ENCODE assay signal across 24 cellular contexts in the genomic region with DNA sequence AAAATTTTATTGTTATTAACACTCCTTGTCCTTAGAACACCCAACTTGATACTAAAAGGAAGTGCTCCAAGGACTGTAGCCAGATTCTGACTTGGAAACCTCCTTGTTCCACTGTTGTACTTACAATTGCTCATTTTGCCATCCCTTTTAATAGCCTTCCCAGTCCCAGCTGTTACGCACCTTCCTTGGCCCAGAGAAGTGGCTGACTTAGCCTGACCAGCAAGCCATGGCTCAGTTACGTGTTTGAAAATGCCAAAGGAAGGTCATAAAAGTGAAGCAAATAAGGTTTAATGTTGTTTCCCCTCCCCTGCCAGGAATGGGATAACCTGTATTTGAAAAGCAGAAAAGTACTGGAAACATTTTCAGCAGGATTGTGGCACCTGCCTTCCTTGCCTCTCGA. TPM values are rescaled to one million over a fixed set of nuclear protein-coding genes. Genes with fewer than 3 reads are reported as not detected.
"Had no signal": no experiment of that assay in that cellular context is flagged by ENCODE, and none has a peak within 500 bp of the region (broad histone marks: within the 10 kb centered on the region; RNA-seq: fewer than 3 reads in every experiment).

No MANE protein-coding gene starts in this region.

- H3K27ac ChIP-seq: hepatocyte, skin epidermis, stomach, suprapubic skin, transverse colon, uterus had no signal

- DNase-seq: activated CD4-positive, alpha-beta T cell treated with anti-CD3 and anti-CD28 coated beads, Interleukin-2, amount 50 U/mL, for 4 hours; activated CD8-positive, alpha-beta memory T cell treated with anti-CD3 and anti-CD28 coated beads, Interleukin-2, amount 50 U/mL, for 48 hours; activated naive CD4-positive, alpha-beta T cell treated with Interleukin-2 at 50 U/mL for 16 hours; activated naive CD8-positive, alpha-beta T cell treated with anti-CD3 and anti-CD28 coated beads, Interleukin-2, amount 10 ng/mL, durations not matched to agents 7 days and 5 days; activated T-cell treated with anti-CD3 and anti-CD28 coated beads, Interleukin-2, amount 50 U/mL, for 4 hours; amniotic stem cell; effector CD4-positive, alpha-beta T cell; left ventricle myocardium superior; mammary epithelial cell; posterior cingulate gyrus; retina; stimulated activated CD4-positive, alpha-beta T cell treated with anti-CD3 and anti-CD28 coated beads, Interleukin-2, amount 100 ng/mL, for 24 hours; stomach; transverse colon; uterus had no signal

- H3K4me3 ChIP-seq: hepatocyte, skin epidermis, stomach, suprapubic skin, transverse colon, uterus had no signal

- H3K36me3 ChIP-seq: stomach, suprapubic skin, transverse colon, uterus had no signal

- H3K79me2 ChIP-seq: hepatocyte had no signal

- H3K4me1 ChIP-seq: stomach, transverse colon, uterus had no signal

- H2AFZ ChIP-seq: hepatocyte had no signal

- H3K27me3 ChIP-seq: hepatocyte, suprapubic skin, uterus had no signal

- H3K9me3 ChIP-seq: stomach, suprapubic skin, transverse colon, uterus had no signal

- ATAC-seq: activated T-cell treated with anti-CD3 and anti-CD28 coated beads, Interleukin-2, amount 50 U/mL, for 4 hours; left ventricle myocardium superior; SK-N-SH treated with all-trans-retinoic acid at 6 μM for 48 hours; stimulated activated effector memory CD8-positive, alpha-beta T cell treated with anti-CD3 and anti-CD28 coated beads, Interleukin-12 subunit alpha, Interleukin-12 subunit beta, amount 100 ng/mL, for 72 hours had no signal

- H3K4me2 ChIP-seq: hepatocyte had no signal

RNA-seq across cellular contexts. Expression of a gene that starts 3.7 kb away (rescaled TPM):
- total RNA-seq: activated CD8-positive, alpha-beta memory T cell treated with anti-CD3 and anti-CD28 coated beads for 36 hours; activated naive CD8-positive, alpha-beta T cell treated with anti-CD3 and anti-CD28 coated beads, Interleukin-2, amount 10 ng/mL, durations not matched to agents 7 days and 5 days; activated T-cell treated with anti-CD3 and anti-CD28 coated beads, Interleukin-2, amount 50 U/mL, for 4 hours; activated T-helper 2 cell treated with anti-CD3 and anti-CD28 coated beads, Interferon-gamma antibody, Interleukin-2, Interleukin-4, amounts not matched to agents 10 μg/mL and 5 μg/mL and 100 μg/mL, durations not matched to agents 14 hours and 24 hours and 36 hours; T-helper 2 cell treated with Interferon-gamma antibody and Interleukin-4, amounts not matched to agents 100 ng/mL and 5 ng/mL, for 36 hours; transverse colon had no signal
- polyA plus RNA-seq: neural cell had no signal
